ENCODE assay signal across 14 cellular contexts in the genomic region with DNA sequence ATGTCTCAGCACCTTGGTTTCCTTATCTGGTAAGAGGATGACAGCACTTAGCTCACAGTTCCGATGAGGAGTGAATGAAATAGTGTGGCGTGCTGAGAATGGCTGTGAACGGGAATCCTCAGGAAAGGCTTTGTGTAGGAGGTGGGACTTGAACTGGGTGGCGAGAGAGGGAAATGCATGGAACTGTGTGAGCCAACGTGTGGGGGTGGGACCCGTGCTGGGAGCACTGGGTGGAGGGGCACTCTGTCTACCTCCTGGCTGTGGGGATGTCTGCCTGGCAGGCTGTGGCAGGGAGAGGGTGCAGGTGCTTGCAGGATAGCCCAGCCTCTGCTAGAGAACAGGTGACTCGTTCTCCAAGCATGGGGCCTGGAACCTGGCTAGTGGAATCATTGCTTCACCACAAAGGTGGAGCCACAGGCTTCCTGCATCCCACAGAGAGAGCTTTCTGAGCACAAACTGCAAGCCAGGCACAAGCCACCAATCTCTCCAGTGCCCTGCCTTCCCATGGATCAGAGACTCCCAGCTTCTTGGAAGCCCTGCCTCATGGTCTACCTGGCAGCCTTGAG.
"Had no signal": no experiment of that assay in that cellular context is flagged by ENCODE, and none has a peak within 500 bp of the region (broad histone marks: within the 10 kb centered on the region; RNA-seq: fewer than 3 reads in every experiment).

No MANE protein-coding gene starts in this region.

- H3K4me1 ChIP-seq: gastrocnemius medialis, right atrium auricular region, stomach had no signal

- DNase-seq: activated CD4-positive, alpha-beta T cell treated with anti-CD3 and anti-CD28 coated beads, Interleukin-2, amount 50 U/mL, for 4 hours; activated CD8-positive, alpha-beta memory T cell treated with anti-CD3 and anti-CD28 coated beads, Interleukin-2, amount 10 ng/mL, durations not matched to agents 7 days and 5 days; activated effector memory CD4-positive, alpha-beta T cell treated with anti-CD3 and anti-CD28 coated beads, Interleukin-2, amount 50 U/mL, for 16 hours; activated naive CD8-positive, alpha-beta T cell treated with anti-CD3 and anti-CD28 coated beads for 36 hours; activated T-cell treated with anti-CD3 and anti-CD28 coated beads, Interleukin-2, amount 50 U/mL, for 24 hours; gastrocnemius medialis; kidney; small intestine; stomach had no signal

- H3K4me3 ChIP-seq: gastrocnemius medialis, right atrium auricular region, stomach, thoracic aorta had no signal

- H3K27me3 Mint-ChIP-seq: activated CD8-positive, alpha-beta memory T cell treated with anti-CD3 and anti-CD28 coated beads, Interleukin-2, amount 10 ng/mL, durations not matched to agents 7 days and 5 days; activated naive CD8-positive, alpha-beta T cell treated with anti-CD3 and anti-CD28 coated beads for 36 hours had no signal

- H3K9me3 ChIP-seq: gastrocnemius medialis, right atrium auricular region, stomach, thoracic aorta had no signal

- H3K36me3 ChIP-seq: gastrocnemius medialis, right atrium auricular region, stomach, thoracic aorta had no signal

- H3K36me3 Mint-ChIP-seq: activated CD8-positive, alpha-beta memory T cell treated with anti-CD3 and anti-CD28 coated beads, Interleukin-2, amount 10 ng/mL, durations not matched to agents 7 days and 5 days; activated naive CD8-positive, alpha-beta T cell treated with anti-CD3 and anti-CD28 coated beads for 36 hours; mesothelial cell of epicardium had no signal

- H3K4me3 Mint-ChIP-seq: activated CD8-positive, alpha-beta memory T cell treated with anti-CD3 and anti-CD28 coated beads, Interleukin-2, amount 10 ng/mL, durations not matched to agents 7 days and 5 days; activated naive CD8-positive, alpha-beta T cell treated with anti-CD3 and anti-CD28 coated beads for 36 hours; activated T-cell treated with anti-CD3 and anti-CD28 coated beads, Interleukin-2, amount 50 U/mL, for 24 hours; mesothelial cell of epicardium; T-helper 2 cell treated with Interferon-gamma antibody and Interleukin-4, amounts not matched to agents 5 μg/mL and 100 μg/mL, for 36 hours had no signal

- ATAC-seq: activated CD4-positive, CD25-positive, alpha-beta regulatory T cell treated with anti-CD3 and anti-CD28 coated beads, Interleukin-2, amount 50 U/mL, for 24 hours; activated CD8-positive, alpha-beta memory T cell treated with anti-CD3 and anti-CD28 coated beads, Interleukin-2, amount 10 ng/mL, durations not matched to agents 7 days and 5 days; gastrocnemius medialis had no signal

- H3K27ac ChIP-seq: gastrocnemius medialis, right atrium auricular region, stomach, thoracic aorta had no signal

- H3K27me3 ChIP-seq: gastrocnemius medialis, right atrium auricular region had no signal

- H3K4me1 Mint-ChIP-seq: activated CD8-positive, alpha-beta memory T cell treated with anti-CD3 and anti-CD28 coated beads, Interleukin-2, amount 10 ng/mL, durations not matched to agents 7 days and 5 days; activated naive CD8-positive, alpha-beta T cell treated with anti-CD3 and anti-CD28 coated beads for 36 hours had no signal

- H3K27ac Mint-ChIP-seq: activated CD8-positive, alpha-beta memory T cell treated with anti-CD3 and anti-CD28 coated beads, Interleukin-2, amount 10 ng/mL, durations not matched to agents 7 days and 5 days; activated naive CD8-positive, alpha-beta T cell treated with anti-CD3 and anti-CD28 coated beads for 36 hours; activated T-cell treated with anti-CD3 and anti-CD28 coated beads, Interleukin-2, amount 50 U/mL, for 24 hours; mesothelial cell of epicardium; T-helper 2 cell treated with Interferon-gamma antibody and Interleukin-4, amounts not matched to agents 5 μg/mL and 100 μg/mL, for 36 hours had no signal

- H3K9me3 Mint-ChIP-seq: activated naive CD8-positive, alpha-beta T cell treated with anti-CD3 and anti-CD28 coated beads for 36 hours; activated T-cell treated with anti-CD3 and anti-CD28 coated beads, Interleukin-2, amount 50 U/mL, for 24 hours; mesothelial cell of epicardium; T-helper 2 cell treated with Interferon-gamma antibody and Interleukin-4, amounts not matched to agents 5 μg/mL and 100 μg/mL, for 36 hours had no signal
